ENCODE assay signal across 15 cellular contexts in genomic region chr13:21219044-21219381, GRCh38. TPM values are rescaled to one million over a fixed set of nuclear protein-coding genes. Genes with fewer than 3 reads are reported as not detected.
DNase-seq lines count a peak whose midpoint lies in the region; ATAC-seq and TF ChIP-seq lines count a peak whose summit lies in the region.
"Had no signal": no experiment of that assay in that cellular context is flagged by ENCODE, and none has a peak within 500 bp of the region (broad histone marks: within the 10 kb centered on the region; RNA-seq: fewer than 3 reads in every experiment).

No MANE protein-coding gene starts in this region.

- no peak overlapping the region for H3K4me3 Mint-ChIP-seq in activated CD4-positive, alpha-beta T cell treated with anti-CD3 and anti-CD28 coated beads for 36 hours

- H3K36me3 ChIP-seq in neuronal stem cell (replicated peaks in 1 of 2; ENCODE audit: control insufficient read depth in 2 of 2, insufficient read depth in 2 of 2, low read length in 2 of 2), result no peaks in the 10 kb centered on the region
- no peaks in the 10 kb centered on the region for H3K36me3 ChIP-seq in smooth muscle cell (ENCODE audit: low read depth)
- no peaks in the 10 kb centered on the region for H3K36me3 ChIP-seq in transverse colon

- no peak overlapping the region for H3K23ac ChIP-seq in neuronal stem cell (ENCODE audit: low read depth, low read length, poor library complexity)

- no CpG with 5 or more reads among the region's 3 CpGs for WGBS in neuronal stem cell (ENCODE audit: extremely low coverage in 2 of 2, insufficient read length in 2 of 2, insufficient replicate concordance in 1 of 2), 2 donors
- WGBS in smooth muscle cell (ENCODE audit: low lambda C conversion rate), result 93% methylated on average over 3 of the region's 3 CpGs
- 70% methylated on average over 2 to 3 of the region's 3 CpGs for WGBS in transverse colon (ENCODE audit: low coverage in 1 of 2), 2 donors

- intact Hi-C loops in activated CD4-positive, alpha-beta T cell treated with anti-CD3 and anti-CD28 coated beads for 36 hours (cut with DNase I, micrococcal nuclease), result no loop called here
- intact Hi-C loops in transverse colon (cut with DNase I; ENCODE audit: low total_unique reads), result no loop called here

- DNase-seq in activated CD4-positive, alpha-beta T cell treated with anti-CD3 and anti-CD28 coated beads for 36 hours, result peak; percentile 34
- no peak for DNase-seq in activated CD4-positive, alpha-beta T cell treated with anti-CD3 and anti-CD28 coated beads for 1 hour
- DNase-seq in neuronal stem cell (ENCODE audit: low spot score) (no peak), NCI-H1417 (lab: John Stamatoyannopoulos, UW) (no peak), smooth muscle cell (lab: John Stamatoyannopoulos, UW; ENCODE audit: unreplicated experiment) (no peak), transverse colon (no peak)
- DNase-seq: activated CD4-positive, CD25-positive, alpha-beta regulatory T cell; activated gamma-delta T cell treated with Interleukin-2 at 50 U/mL for 16 hours; Calu3; H7; mucosa of descending colon; NCI-H2029 treated with DMSO at 0.1 percent for 48 hours had no signal

- POLR2A ChIA-PET in activated CD4-positive, alpha-beta T cell treated with anti-CD3 and anti-CD28 coated beads for 36 hours (lab: Charles Lee), result interaction anchor here (1.8 kb wide), 1 partner anchor 43 kb away, joined by 8 read pairs; the partner anchor contains the start of genes MRPL57 and SKA3

- peak; percentile 80 for ATAC-seq in activated CD4-positive, alpha-beta T cell treated with anti-CD3 and anti-CD28 coated beads for 36 hours
- ATAC-seq in GM21576 (IDR thresholded peaks at IDR 0.05; ENCODE audit: unreplicated experiment) (peak; percentile 38), HG03457 (IDR thresholded peaks at IDR 0.05; ENCODE audit: unreplicated experiment) (peak; percentile 49)
- ATAC-seq: A549 had no signal

- H2BK5ac ChIP-seq in neuronal stem cell (ENCODE audit: low read length), result no peak overlapping the region

- no peak overlapping the region for H2BK12ac ChIP-seq in neuronal stem cell (ENCODE audit: low read length)

- H3K14ac ChIP-seq in neuronal stem cell (ENCODE audit: low read length), result no peak overlapping the region

- H2AFZ ChIP-seq in neuronal stem cell (ENCODE audit: low read length) (peak overlapping the region; percentile 55), smooth muscle cell (ENCODE audit: low read depth) (no peak overlapping the region)

- no peak for TF ChIP-seq POLR2A in transverse colon (IDR thresholded peaks at IDR 0.05)

- no peak overlapping the region for H2AK5ac ChIP-seq in neuronal stem cell (ENCODE audit: low read depth, low read length)

- H3K27ac Mint-ChIP-seq in activated CD4-positive, alpha-beta T cell treated with anti-CD3 and anti-CD28 coated beads for 36 hours, result no peak overlapping the region

- in situ Hi-C loops in transverse colon (cut with MboI; ENCODE audit: low pct_ligation_motif_present in 1 of 4, low pct_unique_long_range_greater_than_20kb in 1 of 4, low sequenced_read_pairs in 3 of 4), result no loop called here

- H3K4me3 ChIP-seq in neuronal stem cell (ENCODE audit: low read length in 2 of 2), result no peak overlapping the region
- no peak overlapping the region for H3K4me3 ChIP-seq in smooth muscle cell
- H3K4me3 ChIP-seq in transverse colon, result no peak overlapping the region
- H3K4me3 ChIP-seq: A549, mucosa of descending colon had no signal

- no peak overlapping the region for H3K9ac ChIP-seq in neuronal stem cell (ENCODE audit: low read depth, low read length, poor library complexity)
- no peak overlapping the region for H3K9ac ChIP-seq in smooth muscle cell (ENCODE audit: low read depth)

- no peak overlapping the region for H2BK15ac ChIP-seq in neuronal stem cell (ENCODE audit: low read length)

- CTCF ChIA-PET in activated CD4-positive, alpha-beta T cell treated with anti-CD3 and anti-CD28 coated beads for 36 hours (lab: Charles Lee), result interaction anchor here (0.8 to 1.0 kb wide), 2 partner anchors 14 to 148 kb away, joined by 3 read pairs; no protein-coding TSS in a partner anchor

- H3K79me1 ChIP-seq in neuronal stem cell (ENCODE audit: low read depth, low read length), result no peaks in the 10 kb centered on the region

- no peaks in the 10 kb centered on the region for H3K79me2 ChIP-seq in smooth muscle cell (ENCODE audit: low read depth)

- TF ChIP-seq EP300 in transverse colon (IDR thresholded peaks at IDR 0.05; ENCODE audit: low read depth), result no peak

- no peak overlapping the region for H3K18ac ChIP-seq in neuronal stem cell (ENCODE audit: low read length)

- no peak overlapping the region for H4K8ac ChIP-seq in neuronal stem cell (ENCODE audit: low read depth, low read length)

- no peak overlapping the region for H4K91ac ChIP-seq in neuronal stem cell (ENCODE audit: low read depth, low read length, poor library complexity)

- peaks cover 6% of the 10 kb centered on the region for H3K9me3 Mint-ChIP-seq in activated CD4-positive, alpha-beta T cell treated with anti-CD3 and anti-CD28 coated beads for 36 hours (ENCODE audit: low read depth)

- H3K9me3 ChIP-seq in neuronal stem cell (replicated peaks in 1 of 2; ENCODE audit: control insufficient read depth in 2 of 2, insufficient read depth in 1 of 2, low read depth in 1 of 2, low read length in 2 of 2), result peaks cover 0 to 3% of the 10 kb centered on the region in 2 donors
- H3K9me3 ChIP-seq in smooth muscle cell (replicated peaks; ENCODE audit: low read depth), result no peaks in the 10 kb centered on the region
- no peaks in the 10 kb centered on the region for H3K9me3 ChIP-seq in transverse colon

- peaks cover 17% of the 10 kb centered on the region for H3K4me1 Mint-ChIP-seq in activated CD4-positive, alpha-beta T cell treated with anti-CD3 and anti-CD28 coated beads for 36 hours

- H3F3A ChIP-seq in smooth muscle cell (ENCODE audit: low read depth), result no peaks in the 10 kb centered on the region

- no peak overlapping the region for H3K4ac ChIP-seq in neuronal stem cell (ENCODE audit: low read length)

- H4K20me1 ChIP-seq in smooth muscle cell (ENCODE audit: low read depth), result no peaks in the 10 kb centered on the region

- no peaks in the 10 kb centered on the region for H3K36me3 Mint-ChIP-seq in activated CD4-positive, alpha-beta T cell treated with anti-CD3 and anti-CD28 coated beads for 36 hours (ENCODE audit: low read depth)

- TF ChIP-seq CTCF in smooth muscle cell (IDR thresholded peaks at IDR 0.05; ENCODE audit: borderline replicate concordance, insufficient read depth, poor library complexity, severe bottlenecking), result no peak
- TF ChIP-seq CTCF in transverse colon (IDR thresholded peaks at IDR 0.05), result no peak

- no peak overlapping the region for H2BK120ac ChIP-seq in neuronal stem cell (ENCODE audit: low read depth, low read length)

- H3K27ac ChIP-seq in neuronal stem cell (replicated peaks; ENCODE audit: low read length) (no peak overlapping the region), smooth muscle cell (ENCODE audit: low read depth) (no peak overlapping the region), transverse colon (no peak overlapping the region)
- H3K27ac ChIP-seq: A549 had no signal

- peaks cover 0 to 3% of the 10 kb centered on the region in 2 donors for H3K4me1 ChIP-seq in neuronal stem cell (ENCODE audit: control insufficient read depth in 2 of 2, insufficient read depth in 1 of 2, low read depth in 1 of 2, low read length in 2 of 2)
- no peaks in the 10 kb centered on the region for H3K4me1 ChIP-seq in smooth muscle cell (ENCODE audit: low read depth)
- H3K4me1 ChIP-seq in transverse colon, result no peaks in the 10 kb centered on the region
- H3K4me1 ChIP-seq: A549 had no signal

- H3K27me3 Mint-ChIP-seq in activated CD4-positive, alpha-beta T cell treated with anti-CD3 and anti-CD28 coated beads for 36 hours, result peaks cover 4% of the 10 kb centered on the region

- no peak overlapping the region for H3K4me2 ChIP-seq in neuronal stem cell (ENCODE audit: insufficient read depth, low read length, poor library complexity, severe bottlenecking)
- no peak overlapping the region for H3K4me2 ChIP-seq in smooth muscle cell
- H3K4me2 ChIP-seq: A549 had no signal

- H3K27me3 ChIP-seq in neuronal stem cell (ENCODE audit: control insufficient read depth in 3 of 3, insufficient read depth in 3 of 3, low read depth in 1 of 3, low read length in 3 of 3) (no peaks in the 10 kb centered on the region), smooth muscle cell (ENCODE audit: low read depth) (no peaks in the 10 kb centered on the region), transverse colon (no peaks in the 10 kb centered on the region)

RNA-seq across cellular contexts. Expression of gene MRPL57, which starts 42.6 kb away (rescaled TPM):
- total RNA-seq in activated CD4-positive, alpha-beta T cell treated with anti-CD3 and anti-CD28 coated beads for 36 hours, result 10 to 100 TPM; 18.6 to 23.0 TPM
- polyA plus RNA-seq in neuronal stem cell (2013, experiment 1 of 2), result 22.9 TPM
- 22.6 TPM for polyA plus RNA-seq in neuronal stem cell (2013, experiment 2 of 2)
- total RNA-seq in smooth muscle cell (16.4 and 18.6 TPM in 2 replicates), transverse colon (10 to 100 TPM; 27.0 to 59.7 (median 39.2) TPM)
- 31.0 and 31.5 TPM in 2 replicates for polyA plus RNA-seq in smooth muscle cell

RNA-seq across cellular contexts. Expression of gene SKA3, which starts 42.7 kb away (rescaled TPM):
- 10 to 100 TPM; 40.7 to 53.7 TPM for total RNA-seq in activated CD4-positive, alpha-beta T cell treated with anti-CD3 and anti-CD28 coated beads for 36 hours
- polyA plus RNA-seq in neuronal stem cell (2013, experiment 1 of 2), result 32.0 TPM
- polyA plus RNA-seq in neuronal stem cell (2013, experiment 2 of 2), result 32.9 TPM
- total RNA-seq in smooth muscle cell, result 5.4 and 6.5 TPM in 2 replicates
- 4.9 and 7.2 TPM in 2 replicates for polyA plus RNA-seq in smooth muscle cell
- total RNA-seq in transverse colon, result 1 to 10 TPM in 2 of 4 donors, under 1 TPM in 1, not detected in 1; 1.00 to 1.6 (median 1.6) TPM
